In genomic region chr20:34312544-34313217, GRCh38 we compare ENCODE assay signal across 1 cellular context.
TF ChIP-seq lines count a peak whose summit lies in the region.

No MANE protein-coding gene starts in this region.

TF ChIP-seq in IMR-90, 13 proteins besides CTCF, POLR2A, EP300 and RAD21:
- TF ChIP-seq MAZ (IDR thresholded peaks at IDR 0.05; ENCODE audit: borderline replicate concordance, low read depth, low read length) (peak; percentile 54; the same call in 1 of the 2 replicates), CHD1 (IDR thresholded peaks at IDR 0.05; ENCODE audit: low read depth, low read length) (no peak), SMC3 (IDR thresholded peaks at IDR 0.05; ENCODE audit: low read depth, low read length) (peak; percentile 100), MAFK (IDR thresholded peaks at IDR 0.05; ENCODE audit: low read depth, low read length) (0 out of 2 replicates have a peak, but pooled peaks have one; percentile 29)
